ENCODE assay signal across 9 cellular contexts in the genomic region with DNA sequence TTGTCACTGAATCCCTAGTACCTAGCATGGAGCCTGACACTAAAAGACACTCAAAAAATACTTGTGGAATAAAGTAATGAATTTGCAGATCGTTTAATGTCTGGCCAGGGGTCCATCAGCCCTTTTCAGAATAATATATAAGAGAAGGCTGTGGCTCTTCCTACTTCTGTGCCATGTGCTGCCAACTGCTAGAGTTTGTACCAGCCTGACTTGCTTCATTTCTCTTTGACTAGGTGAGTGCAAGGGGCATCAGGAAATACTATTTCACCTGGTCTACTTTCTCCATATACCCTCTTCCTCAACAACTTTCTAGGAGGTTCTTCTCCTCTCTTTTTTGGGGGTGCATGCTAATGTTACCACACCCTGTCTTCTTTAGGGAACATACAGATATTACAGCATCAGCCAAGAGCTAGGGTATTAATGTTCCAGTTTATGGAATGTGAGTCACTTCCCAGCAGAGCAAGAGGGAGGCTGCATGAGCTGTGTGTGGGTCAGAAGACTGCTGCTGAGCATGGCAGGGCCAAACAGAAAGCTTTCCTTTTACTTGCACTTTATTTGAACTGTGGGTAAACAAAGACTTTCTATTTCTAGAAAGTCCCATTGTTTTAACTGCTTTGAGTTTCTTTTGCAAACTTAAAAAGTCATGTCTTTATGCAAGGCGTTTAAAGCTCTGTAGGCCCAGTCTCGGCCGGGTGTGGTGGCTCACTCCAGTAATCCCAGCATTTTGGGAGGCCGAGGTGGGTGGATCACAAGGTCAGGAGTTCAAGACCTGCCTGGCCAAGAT.
DNase-seq lines count a peak whose midpoint lies in the region; TF ChIP-seq lines count a peak whose summit lies in the region.
"Had no signal": no experiment of that assay in that cellular context is flagged by ENCODE, and none has a peak within 500 bp of the region (broad histone marks: within the 10 kb centered on the region; RNA-seq: fewer than 3 reads in every experiment).

No MANE protein-coding gene starts in this region.

- no peak overlapping the region for H3K56ac ChIP-seq in H9 (ENCODE audit: insufficient read length, low read depth, low read length)

- no peak overlapping the region for H3K23ac ChIP-seq in H9 (ENCODE audit: insufficient read length, low read depth, low read length)

- H4K5ac ChIP-seq in H9 (ENCODE audit: insufficient read length, low read depth, low read length), result no peak overlapping the region

- POLR2A ChIA-PET in MCF 10A (lab: Yijun Ruan, JAX), result interaction anchor here (0.7 to 1.3 kb wide), 7 partner anchors 22 to 417 kb away, joined by 3 to 4 read pairs (median 3); no protein-coding TSS in a partner anchor
- POLR2A ChIA-PET in CD8-positive, alpha-beta memory T cell (lab: Charles Lee), result no interaction called here

- H3K9me3 Mint-ChIP-seq in H9 (no peaks in the 10 kb centered on the region), MCF 10A (ENCODE audit: unreplicated experiment) (no peaks in the 10 kb centered on the region)
- H3K9me3 Mint-ChIP-seq in CD8-positive, alpha-beta memory T cell, result peaks cover 0 to 2% (median 0%) of the 10 kb centered on the region in 5 donors

- H3K4ac ChIP-seq in H9 (ENCODE audit: low read depth, low read length), result no peak overlapping the region

- TF ChIP-seq CTCF in H9 (conservative IDR thresholded peaks at IDR 0.05) (no peak), MCF 10A (IDR thresholded peaks at IDR 0.05; ENCODE audit: unreplicated experiment) (no peak), right atrium auricular region (IDR thresholded peaks at IDR 0.05) (no peak)

- no peak overlapping the region for H3K9ac ChIP-seq in H9 (ENCODE audit: extremely low read depth, insufficient read length, low read length)

- peaks cover 9% of the 10 kb centered on the region in 2 experiments for H3K4me1 Mint-ChIP-seq in H9
- H3K4me1 Mint-ChIP-seq in MCF 10A (ENCODE audit: insufficient read depth, unreplicated experiment), result peaks cover 6% of the 10 kb centered on the region
- H3K4me1 Mint-ChIP-seq in CD8-positive, alpha-beta memory T cell, result no peaks in the 10 kb centered on the region

- whole genome bisulfite sequencing in H9 (ENCODE audit: extremely low coverage, insufficient read length, low lambda C conversion rate), result no CpG with 5 or more reads among the region's 5 CpGs

- H3K36me3 Mint-ChIP-seq in H9 (ENCODE audit: insufficient read depth in 1 of 3, low read depth in 3 of 3) (0 out of 7 replicates have a peak, but pooled peaks cover 0 to 5% (median 0%) of the 10 kb centered on the region in 3 experiments), MCF 10A (ENCODE audit: insufficient read depth, unreplicated experiment) (no peaks in the 10 kb centered on the region)
- no peaks in the 10 kb centered on the region for H3K36me3 Mint-ChIP-seq in CD8-positive, alpha-beta memory T cell

- H3K27me3 Mint-ChIP-seq in H9 (ENCODE audit: low read depth), result no peaks in the 10 kb centered on the region
- no peaks in the 10 kb centered on the region for H3K27me3 Mint-ChIP-seq in MCF 10A (ENCODE audit: insufficient read depth, unreplicated experiment)
- no peaks in the 10 kb centered on the region for H3K27me3 Mint-ChIP-seq in CD8-positive, alpha-beta memory T cell

- intact Hi-C loops in MCF 10A (cut with micrococcal nuclease), result no loop called here

- H2BK120ac ChIP-seq in H9 (ENCODE audit: low read depth, low read length, poor library complexity, severe bottlenecking), result no peak overlapping the region

- no peak overlapping the region for H2BK15ac ChIP-seq in H9 (ENCODE audit: low read depth, low read length)

- no peak overlapping the region for H4K8ac ChIP-seq in H9 (replicated peaks; ENCODE audit: insufficient read length, low read depth, low read length)

- H3K27me3 ChIP-seq in H9 (ENCODE audit: insufficient read depth, low read length) (no peaks in the 10 kb centered on the region), right atrium auricular region (no peaks in the 10 kb centered on the region)
- no peaks in the 10 kb centered on the region for H3K27me3 ChIP-seq in CD8-positive, alpha-beta memory T cell (ENCODE audit: insufficient read depth, low read length, poor library complexity, severe bottlenecking)

- no peaks in the 10 kb centered on the region for H3K36me3 ChIP-seq in right atrium auricular region
- H3K36me3 ChIP-seq in CD8-positive, alpha-beta memory T cell (ENCODE audit: insufficient read depth, low read length), result no peaks in the 10 kb centered on the region

- H4K20me1 ChIP-seq in H9 (ENCODE audit: control insufficient read depth, insufficient read depth, insufficient read length), result no peaks in the 10 kb centered on the region

- DNase-seq in H9 (no peak), MCF 10A (ENCODE audit: unreplicated experiment) (peak; percentile 80), right atrium auricular region (ENCODE audit: low spot score) (no peak), smooth muscle cell of the brain vasculature (ENCODE audit: low read depth, low spot score) (peak; percentile 80), NCI-H526 (lab: John Stamatoyannopoulos, UW) (no peak), GOT3 (lab: John Stamatoyannopoulos, UW) (no peak)
- DNase-seq in CD8-positive, alpha-beta memory T cell, result no peak
- DNase-seq in activated naive CD4-positive, alpha-beta T cell treated with Interleukin-2 at 50 U/mL for 16 hours, result no peak
- DNase-seq: NCI-H1694 had no signal

- BruUV-seq in MCF 10A (replicated peaks; lab: Mats Ljungman, UMichigan), result no TSS peak

- H3K27ac Mint-ChIP-seq in H9 (peak overlapping the region in 2 of 3 experiments; percentile 33 to 80; a peak in 2 of 7 replicates), MCF 10A (ENCODE audit: low read depth, unreplicated experiment) (peak overlapping the region; percentile 82)
- no peak overlapping the region for H3K27ac Mint-ChIP-seq in CD8-positive, alpha-beta memory T cell

- H3K27ac ChIP-seq in H9 (ENCODE audit: insufficient read length, low read depth, low read length) (no peak overlapping the region), right atrium auricular region (peak overlapping the region; percentile 47 to 60)
- H3K27ac ChIP-seq in CD8-positive, alpha-beta memory T cell (ENCODE audit: low read depth, low read length), result no peak overlapping the region

- CTCF ChIA-PET in MCF 10A (lab: Yijun Ruan, JAX), result interaction anchor here (0.7 to 1.2 kb wide), 3 partner anchors 9 to 1172 kb away, joined by 3 to 7 read pairs (median 4); no protein-coding TSS in a partner anchor
- CTCF ChIA-PET in CD8-positive, alpha-beta memory T cell (lab: Charles Lee), result interaction anchor here (1.6 kb wide), 1 partner anchor 27 kb away, joined by 5 read pairs; no protein-coding TSS in a partner anchor

- no peak overlapping the region for H2AK5ac ChIP-seq in H9 (ENCODE audit: insufficient read length, low read length)

- no peaks in the 10 kb centered on the region for H3K79me1 ChIP-seq in H9 (ENCODE audit: insufficient read depth, low read depth, low read length, poor library complexity, severe bottlenecking)

- H3K23me2 ChIP-seq in H9 (ENCODE audit: insufficient read length, low read depth, low read length, poor library complexity, severe bottlenecking), result no peaks in the 10 kb centered on the region

- no peak overlapping the region for H2BK20ac ChIP-seq in H9 (ENCODE audit: low read depth, low read length, poor library complexity, severe bottlenecking)

- H3K79me2 ChIP-seq in H9 (ENCODE audit: insufficient read depth, low read length), result no peaks in the 10 kb centered on the region

- no peak overlapping the region for H3T11ph ChIP-seq in H9 (ENCODE audit: low read length)

- no peak overlapping the region for H2BK12ac ChIP-seq in H9 (ENCODE audit: insufficient read length, low read depth, low read length)

- H3K4me3 ChIP-seq in right atrium auricular region, result no peak overlapping the region
- no peak overlapping the region for H3K4me3 ChIP-seq in CD8-positive, alpha-beta memory T cell (ENCODE audit: low read length)

- H3K9me3 ChIP-seq in H9 (ENCODE audit: control insufficient read depth, low read depth, low read length) (no peaks in the 10 kb centered on the region), right atrium auricular region (peaks cover 0 to 1% of the 10 kb centered on the region in 2 donors)
- H3K9me3 ChIP-seq in CD8-positive, alpha-beta memory T cell (ENCODE audit: low read length), result no peaks in the 10 kb centered on the region

- no peak overlapping the region for H3K14ac ChIP-seq in H9 (ENCODE audit: insufficient read depth, low read length)

- H4K91ac ChIP-seq in H9 (ENCODE audit: insufficient read length, low read depth, low read length), result no peak overlapping the region

- H3K4me3 Mint-ChIP-seq in H9, result no peak overlapping the region
- H3K4me3 Mint-ChIP-seq in MCF 10A (ENCODE audit: unreplicated experiment), result no peak overlapping the region
- no peak overlapping the region for H3K4me3 Mint-ChIP-seq in CD8-positive, alpha-beta memory T cell

- H3K4me2 ChIP-seq in H9 (ENCODE audit: insufficient read depth, insufficient read length, low read length), result no peak overlapping the region

- no peak overlapping the region for H2BK5ac ChIP-seq in H9 (ENCODE audit: insufficient read length, low read length)

- H2AFZ ChIP-seq in H9 (ENCODE audit: low read length), result no peak overlapping the region

- no peaks in the 10 kb centered on the region for H3K4me1 ChIP-seq in H9 (ENCODE audit: insufficient read depth, low read length)
- peaks cover 0 to 5% of the 10 kb centered on the region in 2 donors for H3K4me1 ChIP-seq in right atrium auricular region
- H3K4me1 ChIP-seq in CD8-positive, alpha-beta memory T cell (ENCODE audit: insufficient read depth, low read length), result no peaks in the 10 kb centered on the region

- no peak overlapping the region for H3K18ac ChIP-seq in H9 (ENCODE audit: insufficient read length, low read depth, low read length)

Comparison
In these comparisons a context has a peak if more than half of its experiments do, and no peak if none do; other contexts are left out.
1. DNase-seq: peak in MCF 10A (single experiment) and smooth muscle cell of the brain vasculature (single experiment); none in H9 (single experiment), right atrium auricular region (single experiment), NCI-H526 (0 of 2), CD8-positive, alpha-beta memory T cell (0 of 5), activated naive CD4-positive, alpha-beta T cell treated with Interleukin-2 at 50 U/mL for 16 hours (single experiment) and GOT3 (single experiment).
2. H3K27ac ChIP-seq: peak in right atrium auricular region (2 of 2); none in H9 (single experiment) and CD8-positive, alpha-beta memory T cell (single experiment).
3. H3K27ac Mint-ChIP-seq: peak in H9 (2 of 3) and MCF 10A (single experiment); none in CD8-positive, alpha-beta memory T cell (0 of 8).